ENCODE assay signal across 22 cellular contexts in genomic region chr6:165232277-165232654, GRCh38.
DNase-seq lines count a peak whose midpoint lies in the region; ATAC-seq and TF ChIP-seq lines count a peak whose summit lies in the region.
"Had no signal": no experiment of that assay in that cellular context is flagged by ENCODE, and none has a peak within 500 bp of the region (broad histone marks: within the 10 kb centered on the region; RNA-seq: fewer than 3 reads in every experiment).

No MANE protein-coding gene starts in this region.

- no peaks in the 10 kb centered on the region for H3K36me3 Mint-ChIP-seq in activated CD4-positive, alpha-beta memory T cell treated with anti-CD3 and anti-CD28 coated beads for 36 hours
- H3K36me3 Mint-ChIP-seq: natural killer cell had no signal

- H3K27ac ChIP-seq in DND-41 (ENCODE audit: low read length), result peak overlapping the region; percentile 20; the same call in 1 of the 2 replicates
- H3K27ac ChIP-seq in gastrocnemius medialis, result peak overlapping the region; percentile 79 to 86 (median 84)
- H3K27ac ChIP-seq: BLaER1 had no signal

- no peak overlapping the region for H3K9ac ChIP-seq in DND-41 (ENCODE audit: low read depth, low read length)
- H3K9ac ChIP-seq: BLaER1, SK-N-SH had no signal

- in situ Hi-C loops in gastrocnemius medialis (cut with MboI; ENCODE audit: low sequenced_read_pairs in 4 of 4), result loop anchor here in 3 of 4 donors (25.0 kb wide), 3 partner anchors 345 to 1820 kb away; partner anchors contain the start of gene QKI (in 2 of the 3)

- intact Hi-C loops in gastrocnemius medialis (cut with DNase I; ENCODE audit: low total_unique reads), result loop anchor here (5.0 kb wide), 2 partner anchors 305 to 1270 kb away; no protein-coding TSS in a partner anchor
- intact Hi-C loops in activated CD4-positive, alpha-beta memory T cell treated with anti-CD3 and anti-CD28 coated beads for 36 hours (cut with micrococcal nuclease), result no loop called here

- CTCF ChIA-PET in activated CD4-positive, alpha-beta memory T cell treated with anti-CD3 and anti-CD28 coated beads for 36 hours (lab: Charles Lee), result no interaction called here

- no peak overlapping the region for H3K4me3 ChIP-seq in DND-41 (ENCODE audit: low read depth in 1 of 2, low read length in 2 of 2)
- H3K4me3 ChIP-seq in gastrocnemius medialis, result peak overlapping the region in 3 of 4 donors; percentile 2 to 37 (median 29)
- H3K4me3 ChIP-seq: BLaER1 had no signal

- H3K79me2 ChIP-seq in DND-41 (ENCODE audit: insufficient read depth, low read length), result no peaks in the 10 kb centered on the region

- no peak overlapping the region for H2AFZ ChIP-seq in DND-41 (ENCODE audit: low read depth, low read length)

- no peak for TF ChIP-seq POLR2A in gastrocnemius medialis (IDR thresholded peaks at IDR 0.05)

- H3K27ac Mint-ChIP-seq in activated CD4-positive, alpha-beta memory T cell treated with anti-CD3 and anti-CD28 coated beads for 36 hours, result no peak overlapping the region
- H3K27ac Mint-ChIP-seq: activated naive CD8-positive, alpha-beta T cell treated with anti-CD3 and anti-CD28 coated beads, Interleukin-2, amount 50 U/mL, for 24 hours; dendritic cell treated with granulocyte-macrophage colony-stimulating factor and Interleukin-4, amounts not matched to agents 40 ng/mL and 50 ng/mL, for 4 days; natural killer cell; progenitor cell of endocrine pancreas; T-helper 2 cell treated with Interferon-gamma antibody and Interleukin-4, amounts not matched to agents 5 μg/mL and 100 μg/mL, for 36 hours had no signal

- ATAC-seq in DND-41 (ENCODE audit: insufficient read depth, low read depth) (no peak), gastrocnemius medialis (peak in 1 of 2 donors; percentile 9), HG02571 (IDR thresholded peaks at IDR 0.05; ENCODE audit: unreplicated experiment) (no peak)
- ATAC-seq: activated naive CD8-positive, alpha-beta T cell treated with anti-CD3 and anti-CD28 coated beads, Interleukin-2, amount 50 U/mL, for 24 hours; left colon; natural killer cell; stimulated activated naive CD8-positive, alpha-beta T cell treated with anti-CD3 and anti-CD28 coated beads, Interleukin-15, Interleukin-2, amounts not matched to agents 100 U/mL and 50 U/mL, for 24 hours had no signal

- no peaks in the 10 kb centered on the region for H3K27me3 Mint-ChIP-seq in activated CD4-positive, alpha-beta memory T cell treated with anti-CD3 and anti-CD28 coated beads for 36 hours
- H3K27me3 Mint-ChIP-seq: activated naive CD8-positive, alpha-beta T cell treated with anti-CD3 and anti-CD28 coated beads, Interleukin-2, amount 50 U/mL, for 24 hours; dendritic cell treated with granulocyte-macrophage colony-stimulating factor and Interleukin-4, amounts not matched to agents 40 ng/mL and 50 ng/mL, for 4 days had no signal

- H3K4me3 Mint-ChIP-seq in activated CD4-positive, alpha-beta memory T cell treated with anti-CD3 and anti-CD28 coated beads for 36 hours, result no peak overlapping the region
- H3K4me3 Mint-ChIP-seq: activated naive CD8-positive, alpha-beta T cell treated with anti-CD3 and anti-CD28 coated beads, Interleukin-2, amount 50 U/mL, for 24 hours; dendritic cell treated with granulocyte-macrophage colony-stimulating factor and Interleukin-4, amounts not matched to agents 40 ng/mL and 50 ng/mL, for 4 days; natural killer cell; T-helper 2 cell treated with Interferon-gamma antibody and Interleukin-4, amounts not matched to agents 5 μg/mL and 100 μg/mL, for 36 hours had no signal

- no peaks in the 10 kb centered on the region for H3K4me1 Mint-ChIP-seq in activated CD4-positive, alpha-beta memory T cell treated with anti-CD3 and anti-CD28 coated beads for 36 hours (ENCODE audit: low read depth)
- H3K4me1 Mint-ChIP-seq: activated naive CD8-positive, alpha-beta T cell treated with anti-CD3 and anti-CD28 coated beads, Interleukin-2, amount 50 U/mL, for 24 hours had no signal

- TF ChIP-seq CTCF in DND-41 (IDR thresholded peaks at IDR 0.05; ENCODE audit: borderline replicate concordance, extremely low read depth, low read length, poor library complexity, severe bottlenecking) (no peak), gastrocnemius medialis (IDR thresholded peaks at IDR 0.05 in 4 of 5, conservative IDR thresholded peaks at IDR 0.05 in 1 of 5) (no peak)

- H3K36me3 ChIP-seq in DND-41 (ENCODE audit: insufficient read depth, low read length) (no peaks in the 10 kb centered on the region), gastrocnemius medialis (no peaks in the 10 kb centered on the region)
- H3K36me3 ChIP-seq: BLaER1 had no signal

- H3K27me3 ChIP-seq in DND-41 (ENCODE audit: insufficient read depth, low read length, poor library complexity), result no peaks in the 10 kb centered on the region
- H3K27me3 ChIP-seq in gastrocnemius medialis, result no peaks in the 10 kb centered on the region
- H3K27me3 ChIP-seq: BLaER1 had no signal

- DNase-seq in DND-41 (no peak), astrocyte of the hippocampus (ENCODE audit: low read depth, low spot score) (peak; percentile 25), midbrain (lab: John Stamatoyannopoulos, UW) (peak; percentile 19), gastrocnemius medialis (no peak), SK-N-DZ (ENCODE audit: low spot score) (no peak), cerebellar cortex (ENCODE audit: low spot score) (no peak)
- DNase-seq in activated CD4-positive, alpha-beta memory T cell treated with anti-CD3 and anti-CD28 coated beads for 36 hours, result no peak
- DNase-seq: activated effector memory CD4-positive, alpha-beta T cell treated with anti-CD3 and anti-CD28 coated beads, Interleukin-2, amount 50 U/mL, for 16 hours; activated naive CD8-positive, alpha-beta T cell treated with anti-CD3 and anti-CD28 coated beads, Interleukin-2, amount 50 U/mL, for 24 hours; EL; IMR-90; left colon; natural killer cell; NCI-H2171 treated with DMSO at 0.1 percent for 48 hours; stimulated activated CD4-positive, alpha-beta T cell treated with anti-CD3 and anti-CD28 coated beads, Interleukin-4, amount 100 ng/mL, for 4 hours; stimulated activated naive CD8-positive, alpha-beta T cell treated with anti-CD3 and anti-CD28 coated beads, Interleukin-15, Interleukin-2, amounts not matched to agents 100 U/mL and 50 U/mL, for 24 hours had no signal

- POLR2A ChIA-PET in activated CD4-positive, alpha-beta memory T cell treated with anti-CD3 and anti-CD28 coated beads for 36 hours (lab: Charles Lee), result no interaction called here

- H3K4me1 ChIP-seq in DND-41 (ENCODE audit: insufficient read depth, low read length) (peaks cover 24% of the 10 kb centered on the region), gastrocnemius medialis (peaks cover 13 to 18% of the 10 kb centered on the region in 2 donors)
- H3K4me1 ChIP-seq: BLaER1 had no signal

- H4K20me1 ChIP-seq in DND-41 (ENCODE audit: insufficient read depth, low read length), result no peaks in the 10 kb centered on the region
- H4K20me1 ChIP-seq: BLaER1 had no signal

- no peak overlapping the region for H3K4me2 ChIP-seq in DND-41 (ENCODE audit: insufficient read depth, low read length)
- H3K4me2 ChIP-seq: BLaER1, SK-N-SH had no signal

- peaks cover 15% of the 10 kb centered on the region for H3K9me3 ChIP-seq in DND-41 (ENCODE audit: insufficient read depth, low read length, severe bottlenecking)
- no peaks in the 10 kb centered on the region for H3K9me3 ChIP-seq in gastrocnemius medialis
- H3K9me3 ChIP-seq: SK-N-SH had no signal

- peaks cover 27% of the 10 kb centered on the region for H3K9me3 Mint-ChIP-seq in activated CD4-positive, alpha-beta memory T cell treated with anti-CD3 and anti-CD28 coated beads for 36 hours

Comparison
In these comparisons a context has a peak if more than half of its experiments do, and no peak if none do; other contexts are left out.
1. DNase-seq: peak in astrocyte of the hippocampus (single experiment) and midbrain (single experiment); none in DND-41 (single experiment), gastrocnemius medialis (0 of 2), SK-N-DZ (single experiment), cerebellar cortex (single experiment) and activated CD4-positive, alpha-beta memory T cell treated with anti-CD3 and anti-CD28 coated beads for 36 hours (single experiment).
2. H3K4me3 ChIP-seq: peak in gastrocnemius medialis (3 of 4); none in DND-41 (0 of 2).